1 cellular context compared by ENCODE assay signal in the genomic region with DNA sequence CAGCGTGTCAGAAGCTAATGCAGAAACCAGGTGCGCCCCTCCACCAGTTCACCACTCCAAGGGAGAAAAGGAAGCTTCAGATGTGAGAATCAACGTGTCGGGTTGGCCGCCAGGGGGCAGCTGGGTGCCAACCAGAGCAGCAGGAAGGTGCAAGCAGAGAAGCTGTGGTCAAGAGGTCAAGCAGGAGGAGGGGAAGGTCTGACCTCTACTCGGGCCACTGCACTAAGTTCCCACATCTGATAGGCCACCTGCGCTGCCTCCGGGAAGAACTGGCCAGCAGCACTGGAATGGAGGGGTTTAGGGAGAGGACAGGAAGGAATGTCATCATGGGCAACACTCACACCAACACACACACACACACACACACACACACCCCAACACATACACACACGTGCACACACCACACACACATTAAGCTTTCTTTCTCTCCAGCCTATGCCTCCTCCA.
TF ChIP-seq lines count a peak whose summit lies in the region.

No MANE protein-coding gene starts in this region.

TF ChIP-seq in A549, 52 proteins besides CTCF, POLR2A, EP300 and RAD21 (continued from another document):
- no peak for TF ChIP-seq FOSL2 (IDR thresholded peaks at IDR 0.05)
- no peak for TF ChIP-seq FOSL2 (CRISPR knock-in tag; IDR thresholded peaks at IDR 0.05)
- TF ChIP-seq SMC3 (IDR thresholded peaks at IDR 0.05) = peak; percentile 93
- no peak for TF ChIP-seq JUN (IDR thresholded peaks at IDR 0.05)
